Comparison of ENCODE assay signal across 7 cellular contexts in genomic region chrX:40108959-40109287, GRCh38. TPM values are rescaled to one million over a fixed set of nuclear protein-coding genes. Genes with fewer than 3 reads are reported as not detected.
DNase-seq lines count a peak whose midpoint lies in the region; ATAC-seq and TF ChIP-seq lines count a peak whose summit lies in the region.

No MANE protein-coding gene starts in this region.

- DNase-seq in NCI-H1694 (lab: John Stamatoyannopoulos, UW) (peak; percentile 50), lung microvascular endothelial cell (ENCODE audit: low read depth in 2 of 2) (peak; percentile 82)
- peak; percentile 66 for DNase-seq in activated CD4-positive, alpha-beta memory T cell treated with anti-CD3 and anti-CD28 coated beads, Interleukin-2, amount 10 ng/mL, durations not matched to agents 7 days and 5 days
- peak in 2 of 3 experiments; percentile 41 to 47 for DNase-seq in effector memory CD8-positive, alpha-beta T cell

- POLR2A ChIA-PET in activated CD4-positive, alpha-beta memory T cell treated with anti-CD3 and anti-CD28 coated beads, Interleukin-2, amount 10 ng/mL, durations not matched to agents 7 days and 5 days (lab: Charles Lee) = interaction anchor here (5.1 to 18.0 kb wide), 2 partner anchors 13 to 61 kb away, joined by 83 to 387 read pairs; partner anchors contain the start of gene BCOR

- no peaks in the 10 kb centered on the region for H3K36me3 Mint-ChIP-seq in activated CD4-positive, alpha-beta memory T cell treated with anti-CD3 and anti-CD28 coated beads, Interleukin-2, amount 10 ng/mL, durations not matched to agents 7 days and 5 days (ENCODE audit: low read depth)
- H3K36me3 Mint-ChIP-seq in effector memory CD8-positive, alpha-beta T cell (ENCODE audit: insufficient read depth) = no peaks in the 10 kb centered on the region
- H3K36me3 Mint-ChIP-seq in stimulated activated naive CD8-positive, alpha-beta T cell treated with anti-CD3 and anti-CD28 coated beads, Interleukin-15, Interleukin-2, amounts not matched to agents 100 ng/mL and 50 ng/mL, for 24 hours (ENCODE audit: low read depth) = no peaks in the 10 kb centered on the region

- no peaks in the 10 kb centered on the region for H3K9me3 Mint-ChIP-seq in activated CD4-positive, alpha-beta memory T cell treated with anti-CD3 and anti-CD28 coated beads, Interleukin-2, amount 10 ng/mL, durations not matched to agents 7 days and 5 days
- no peaks in the 10 kb centered on the region for H3K9me3 Mint-ChIP-seq in effector memory CD8-positive, alpha-beta T cell
- H3K9me3 Mint-ChIP-seq in stimulated activated naive CD8-positive, alpha-beta T cell treated with anti-CD3 and anti-CD28 coated beads, Interleukin-15, Interleukin-2, amounts not matched to agents 100 ng/mL and 50 ng/mL, for 24 hours = no peaks in the 10 kb centered on the region

- TF ChIP-seq CTCF in GM12875 (IDR thresholded peaks at IDR 0.05; ENCODE audit: borderline replicate concordance, insufficient read depth, low read depth, low read length) = no peak

- H3K4me3 ChIP-seq in GM12875 (ENCODE audit: low read depth, low read length) = peak overlapping the region; percentile 31

- H3K4me3 Mint-ChIP-seq in activated CD4-positive, alpha-beta memory T cell treated with anti-CD3 and anti-CD28 coated beads, Interleukin-2, amount 10 ng/mL, durations not matched to agents 7 days and 5 days = peak overlapping the region; percentile 51
- H3K4me3 Mint-ChIP-seq in effector memory CD8-positive, alpha-beta T cell = peak overlapping the region; percentile 49 to 58
- peak overlapping the region; percentile 57 for H3K4me3 Mint-ChIP-seq in stimulated activated naive CD8-positive, alpha-beta T cell treated with anti-CD3 and anti-CD28 coated beads, Interleukin-15, Interleukin-2, amounts not matched to agents 100 ng/mL and 50 ng/mL, for 24 hours

- peak; percentile 54 for ATAC-seq in effector memory CD8-positive, alpha-beta T cell (replicated peaks)
- ATAC-seq in GM21737 (IDR thresholded peaks at IDR 0.05; ENCODE audit: unreplicated experiment) = no peak

- H3K4me1 Mint-ChIP-seq in activated CD4-positive, alpha-beta memory T cell treated with anti-CD3 and anti-CD28 coated beads, Interleukin-2, amount 10 ng/mL, durations not matched to agents 7 days and 5 days = peaks cover 18% of the 10 kb centered on the region
- H3K4me1 Mint-ChIP-seq in effector memory CD8-positive, alpha-beta T cell (ENCODE audit: low read depth in 2 of 2) = peaks cover 4 to 5% of the 10 kb centered on the region in 2 donors
- peaks cover 9% of the 10 kb centered on the region for H3K4me1 Mint-ChIP-seq in stimulated activated naive CD8-positive, alpha-beta T cell treated with anti-CD3 and anti-CD28 coated beads, Interleukin-15, Interleukin-2, amounts not matched to agents 100 ng/mL and 50 ng/mL, for 24 hours (ENCODE audit: low read depth)

- no peak overlapping the region for H3K27ac Mint-ChIP-seq in activated CD4-positive, alpha-beta memory T cell treated with anti-CD3 and anti-CD28 coated beads, Interleukin-2, amount 10 ng/mL, durations not matched to agents 7 days and 5 days
- H3K27ac Mint-ChIP-seq in effector memory CD8-positive, alpha-beta T cell = no peak overlapping the region
- H3K27ac Mint-ChIP-seq in stimulated activated naive CD8-positive, alpha-beta T cell treated with anti-CD3 and anti-CD28 coated beads, Interleukin-15, Interleukin-2, amounts not matched to agents 100 ng/mL and 50 ng/mL, for 24 hours = no peak overlapping the region

- H3K27me3 Mint-ChIP-seq in activated CD4-positive, alpha-beta memory T cell treated with anti-CD3 and anti-CD28 coated beads, Interleukin-2, amount 10 ng/mL, durations not matched to agents 7 days and 5 days = peaks cover 3% of the 10 kb centered on the region
- H3K27me3 Mint-ChIP-seq in effector memory CD8-positive, alpha-beta T cell = no peaks in the 10 kb centered on the region
- peaks cover 3% of the 10 kb centered on the region for H3K27me3 Mint-ChIP-seq in stimulated activated naive CD8-positive, alpha-beta T cell treated with anti-CD3 and anti-CD28 coated beads, Interleukin-15, Interleukin-2, amounts not matched to agents 100 ng/mL and 50 ng/mL, for 24 hours

- CTCF ChIA-PET in activated CD4-positive, alpha-beta memory T cell treated with anti-CD3 and anti-CD28 coated beads, Interleukin-2, amount 10 ng/mL, durations not matched to agents 7 days and 5 days (lab: Charles Lee) = no interaction called here

RNA-seq across cellular contexts. Expression of gene BCOR, which starts 11.2 kb away (rescaled TPM):
- 10 to 100 TPM; 46.6 to 46.8 TPM for total RNA-seq in activated CD4-positive, alpha-beta memory T cell treated with anti-CD3 and anti-CD28 coated beads, Interleukin-2, amount 10 ng/mL, durations not matched to agents 7 days and 5 days
- 8.1 and 16.1 TPM in 2 replicates for total RNA-seq in lung microvascular endothelial cell
